11 cellular contexts compared by ENCODE assay signal in genomic region chr2:55119711-55120487, GRCh38.
DNase-seq lines count a peak whose midpoint lies in the region; ATAC-seq, FAIRE-seq and TF ChIP-seq lines count a peak whose summit lies in the region.
"Had no signal": no experiment of that assay in that cellular context is flagged by ENCODE, and none has a peak within 500 bp of the region (broad histone marks: within the 10 kb centered on the region; RNA-seq: fewer than 3 reads in every experiment).

No MANE protein-coding gene starts in this region.

- H3K9me3 ChIP-seq in Panc1 (ENCODE audit: control insufficient read depth, insufficient read depth, low read depth, low read length) = no peaks in the 10 kb centered on the region
- H3K9me3 ChIP-seq in cardiac muscle cell (ENCODE audit: low read depth) = no peaks in the 10 kb centered on the region
- no peaks in the 10 kb centered on the region for H3K9me3 ChIP-seq in gastrocnemius medialis
- H3K9me3 ChIP-seq: SJSA1 had no signal

- ATAC-seq in Panc1 (0 out of 2 replicates have a peak, but pooled peaks have one; percentile 29), gastrocnemius medialis (no peak), GM21786 (IDR thresholded peaks at IDR 0.05; ENCODE audit: unreplicated experiment) (no peak)
- ATAC-seq in activated naive CD8-positive, alpha-beta T cell treated with anti-CD3 and anti-CD28 coated beads, Interleukin-2, amount 50 U/mL, for 24 hours = no peak

- no peak for FAIRE-seq in RCC 7860 (lab: Jason Lieb, UNC)

- H3K4me3 ChIP-seq in Panc1 (ENCODE audit: low read depth in 2 of 2, low read length in 2 of 2) (no peak overlapping the region), cardiac muscle cell (no peak overlapping the region), gastrocnemius medialis (no peak overlapping the region)
- H3K4me3 ChIP-seq: SJSA1 had no signal

- no TSS peak for BruUV-seq in Panc1 (replicated peaks; lab: Mats Ljungman, UMichigan)

- TF ChIP-seq CTCF in Panc1 (IDR thresholded peaks at IDR 0.05) (no peak), cardiac muscle cell (IDR thresholded peaks at IDR 0.05; ENCODE audit: low read depth, low read length) (no peak), gastrocnemius medialis (IDR thresholded peaks at IDR 0.05 in 4 of 5, conservative IDR thresholded peaks at IDR 0.05 in 1 of 5) (no peak)

- DNase-seq in GM03348 (ENCODE audit: low spot score) = peak; percentile 65
- no peak for DNase-seq in Panc1 (ENCODE audit: low read depth, low spot score)
- DNase-seq in cardiac muscle cell (ENCODE audit: low read depth in 1 of 2, low spot score in 1 of 2) = no peak
- no peak for DNase-seq in gastrocnemius medialis
- no peak for DNase-seq in activated naive CD8-positive, alpha-beta T cell treated with anti-CD3 and anti-CD28 coated beads, Interleukin-2, amount 50 U/mL, for 24 hours
- DNase-seq in activated CD4-positive, alpha-beta T cell treated with anti-CD3 and anti-CD28 coated beads for 1 hour = no peak
- DNase-seq in RCC 7860 (ENCODE audit: low spot score) = no peak

- H3K27me3 ChIP-seq in Panc1 (ENCODE audit: control insufficient read depth, insufficient read depth, low read length) (no peaks in the 10 kb centered on the region), cardiac muscle cell (no peaks in the 10 kb centered on the region), gastrocnemius medialis (no peaks in the 10 kb centered on the region)
- H3K27me3 ChIP-seq: SJSA1 had no signal

- H3K27ac Mint-ChIP-seq in activated naive CD8-positive, alpha-beta T cell treated with anti-CD3 and anti-CD28 coated beads, Interleukin-2, amount 50 U/mL, for 24 hours = no peak overlapping the region
- H3K27ac Mint-ChIP-seq: activated T-helper 1 cell treated with anti-CD3 and anti-CD28 coated beads, Interleukin-12 subunit alpha, Interleukin-12 subunit beta, Interleukin-2, Interleukin-4 antibody, amounts not matched to agents 30 ng/mL and 10 ng/mL and 1 ng/mL, durations not matched to agents 14 hours and 24 hours and 36 hours; IgD-negative memory B cell had no signal

- CTCF ChIA-PET in Panc1 (lab: Charles Lee) = no interaction called here

- in situ Hi-C loops in Panc1 (cut with HindIII; ENCODE audit: low pct_unique_long_range_greater_than_20kb, low sequenced_read_pairs) = no loop called here
- in situ Hi-C loops in gastrocnemius medialis (cut with MboI; ENCODE audit: low sequenced_read_pairs in 4 of 4) = no loop called here

- no peaks in the 10 kb centered on the region for H3K36me3 ChIP-seq in Panc1 (ENCODE audit: control insufficient read depth, insufficient read depth, low read length)
- no peaks in the 10 kb centered on the region for H3K36me3 ChIP-seq in cardiac muscle cell
- no peaks in the 10 kb centered on the region for H3K36me3 ChIP-seq in gastrocnemius medialis
- H3K36me3 ChIP-seq: SJSA1 had no signal

- no peaks in the 10 kb centered on the region for H3K36me3 Mint-ChIP-seq in activated naive CD8-positive, alpha-beta T cell treated with anti-CD3 and anti-CD28 coated beads, Interleukin-2, amount 50 U/mL, for 24 hours (ENCODE audit: low read depth)
- H3K36me3 Mint-ChIP-seq: IgD-negative memory B cell had no signal

- H3K27me3 Mint-ChIP-seq in activated naive CD8-positive, alpha-beta T cell treated with anti-CD3 and anti-CD28 coated beads, Interleukin-2, amount 50 U/mL, for 24 hours = no peaks in the 10 kb centered on the region

- TF ChIP-seq POLR2A in gastrocnemius medialis (IDR thresholded peaks at IDR 0.05) = no peak

- H3K4me1 ChIP-seq in Panc1 (ENCODE audit: control insufficient read depth, insufficient read depth, low read length) = 0 out of 2 replicates have a peak, but pooled peaks cover 4% of the 10 kb centered on the region
- peaks cover 70% of the 10 kb centered on the region for H3K4me1 ChIP-seq in cardiac muscle cell (ENCODE audit: low read depth)
- peaks cover 15 to 17% of the 10 kb centered on the region in 2 donors for H3K4me1 ChIP-seq in gastrocnemius medialis

- H3K4me3 Mint-ChIP-seq in activated naive CD8-positive, alpha-beta T cell treated with anti-CD3 and anti-CD28 coated beads, Interleukin-2, amount 50 U/mL, for 24 hours = no peak overlapping the region
- H3K4me3 Mint-ChIP-seq: activated T-helper 1 cell treated with anti-CD3 and anti-CD28 coated beads, Interleukin-12 subunit alpha, Interleukin-12 subunit beta, Interleukin-2, Interleukin-4 antibody, amounts not matched to agents 30 ng/mL and 10 ng/mL and 1 ng/mL, durations not matched to agents 14 hours and 24 hours and 36 hours had no signal

- intact Hi-C loops in Panc1 (cut with micrococcal nuclease; ENCODE audit: unreplicated experiment) = no loop called here
- intact Hi-C loops in gastrocnemius medialis (cut with DNase I; ENCODE audit: low total_unique reads) = loop anchor here (10.0 kb wide), 1 partner anchor 1235 kb away; no protein-coding TSS in a partner anchor

- H3K27ac ChIP-seq in Panc1 (ENCODE audit: low read length) (no peak overlapping the region), cardiac muscle cell (peak overlapping the region; percentile 92), gastrocnemius medialis (peak overlapping the region; percentile 22 to 68 (median 55))
- H3K27ac ChIP-seq: SJSA1 had no signal

- POLR2A ChIA-PET in Panc1 (lab: Charles Lee) = no interaction called here

- peaks cover 3% of the 10 kb centered on the region for H3K4me1 Mint-ChIP-seq in activated naive CD8-positive, alpha-beta T cell treated with anti-CD3 and anti-CD28 coated beads, Interleukin-2, amount 50 U/mL, for 24 hours

- H3K9me3 Mint-ChIP-seq in activated naive CD8-positive, alpha-beta T cell treated with anti-CD3 and anti-CD28 coated beads, Interleukin-2, amount 50 U/mL, for 24 hours = peaks cover 1% of the 10 kb centered on the region
- H3K9me3 Mint-ChIP-seq: activated T-helper 1 cell treated with anti-CD3 and anti-CD28 coated beads, Interleukin-12 subunit alpha, Interleukin-12 subunit beta, Interleukin-2, Interleukin-4 antibody, amounts not matched to agents 30 ng/mL and 10 ng/mL and 1 ng/mL, durations not matched to agents 14 hours and 24 hours and 36 hours; IgD-negative memory B cell had no signal
